ENCODE assay signal across 16 cellular contexts in the genomic region with DNA sequence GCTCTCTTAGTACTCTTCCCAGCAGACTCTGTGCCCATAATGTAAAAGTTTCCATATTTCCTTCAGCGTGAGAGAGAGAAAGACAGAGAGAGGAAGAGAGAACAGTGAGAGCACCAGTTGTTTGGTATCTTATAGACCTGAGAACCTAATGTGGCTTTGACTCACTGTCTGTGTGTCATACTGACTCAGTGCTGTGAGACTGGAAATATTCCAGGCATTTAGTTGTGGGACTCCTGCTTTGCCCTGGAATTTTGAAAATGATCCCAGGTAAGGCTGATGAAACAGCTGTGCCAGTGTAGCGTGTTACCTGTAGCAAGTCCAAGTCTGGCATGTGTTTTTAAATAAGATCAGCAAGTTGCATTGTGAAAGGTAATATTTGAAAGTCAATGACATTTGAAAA.
A peak's percentile ranks its signal among the peaks of the same experiment; 100 is the strongest.
DNase-seq lines count a peak whose midpoint lies in the region; TF ChIP-seq lines count a peak whose summit lies in the region.
"Had no signal": no experiment of that assay in that cellular context is flagged by ENCODE, and none has a peak within 500 bp of the region (broad histone marks: within the 10 kb centered on the region; RNA-seq: fewer than 3 reads in every experiment).

No MANE protein-coding gene starts in this region.

- no peaks in the 10 kb centered on the region for H3K4me1 ChIP-seq in mesendoderm (ENCODE audit: control insufficient read depth, low read depth, low read length)

- H4K8ac ChIP-seq in mesendoderm (ENCODE audit: low read depth, low read length), result no peak overlapping the region

- POLR2A ChIA-PET in activated CD4-positive, alpha-beta memory T cell treated with anti-CD3 and anti-CD28 coated beads, Interleukin-2, amount 10 ng/mL, durations not matched to agents 7 days and 5 days (lab: Charles Lee), result no interaction called here

- H3K36me3 ChIP-seq in mesendoderm (ENCODE audit: control insufficient read depth, insufficient read depth, low read length), result no peaks in the 10 kb centered on the region
- H3K36me3 ChIP-seq: tibial nerve had no signal

- H3K9me3 Mint-ChIP-seq in activated CD4-positive, alpha-beta memory T cell treated with anti-CD3 and anti-CD28 coated beads, Interleukin-2, amount 10 ng/mL, durations not matched to agents 7 days and 5 days, result no peaks in the 10 kb centered on the region

- H3K27me3 Mint-ChIP-seq in activated CD4-positive, alpha-beta memory T cell treated with anti-CD3 and anti-CD28 coated beads, Interleukin-2, amount 10 ng/mL, durations not matched to agents 7 days and 5 days, result no peaks in the 10 kb centered on the region
- H3K27me3 Mint-ChIP-seq: activated naive CD8-positive, alpha-beta T cell had no signal

- no peak overlapping the region for H2BK15ac ChIP-seq in mesendoderm (replicated peaks; ENCODE audit: low read depth)

- CTCF ChIA-PET in activated CD4-positive, alpha-beta memory T cell treated with anti-CD3 and anti-CD28 coated beads, Interleukin-2, amount 10 ng/mL, durations not matched to agents 7 days and 5 days (lab: Charles Lee), result no interaction called here

- TF ChIP-seq CTCF in AG10803 (conservative IDR thresholded peaks at IDR 0.05; ENCODE audit: low read length), result no peak

- H3K4me3 Mint-ChIP-seq in activated CD4-positive, alpha-beta memory T cell treated with anti-CD3 and anti-CD28 coated beads, Interleukin-2, amount 10 ng/mL, durations not matched to agents 7 days and 5 days, result no peak overlapping the region
- H3K4me3 Mint-ChIP-seq: activated CD8-positive, alpha-beta T cell treated with anti-CD3 and anti-CD28 coated beads, Interleukin-2, amount 10 ng/mL, durations not matched to agents 7 days and 5 days; activated naive CD8-positive, alpha-beta T cell had no signal

- H3K4me2 ChIP-seq in mesendoderm (ENCODE audit: low read length), result no peak overlapping the region

- DNase-seq in AG10803 (ENCODE audit: low read depth), result peak; percentile 51
- DNase-seq in LHCN-M2 (ENCODE audit: low read depth), result peak; percentile 89
- peak; percentile 89 for DNase-seq in astrocyte of the hippocampus (ENCODE audit: low read depth, low spot score)
- peak; percentile 42 for DNase-seq in mesendoderm
- DNase-seq in stimulated activated CD4-positive, alpha-beta T cell treated with anti-CD3 and anti-CD28 coated beads, Interleukin-12 subunit alpha, Interleukin-12 subunit beta, amount 100 ng/mL, for 4 hours, result no peak
- no peak for DNase-seq in activated CD4-positive, alpha-beta memory T cell treated with anti-CD3 and anti-CD28 coated beads, Interleukin-2, amount 10 ng/mL, durations not matched to agents 7 days and 5 days
- DNase-seq in HUDEP-2 (lab: John Stamatoyannopoulos, UW; ENCODE audit: unreplicated experiment in 76 of 76), result no peak
- no peak for DNase-seq in ureter (ENCODE audit: low spot score)
- DNase-seq: activated CD8-positive, alpha-beta T cell treated with anti-CD3 and anti-CD28 coated beads, Interleukin-2, amount 10 ng/mL, durations not matched to agents 7 days and 5 days; AML-193; dorsolateral prefrontal cortex; GDM1; NCI-H1436 treated with DMSO at 0.1 percent for 48 hours; NCI-H82 had no signal

- H2BK120ac ChIP-seq in mesendoderm (ENCODE audit: low read depth, low read length), result no peak overlapping the region

- H3K56ac ChIP-seq in mesendoderm (ENCODE audit: low read length), result no peak overlapping the region

- H3K18ac ChIP-seq in mesendoderm (ENCODE audit: low read length), result no peak overlapping the region

- no peaks in the 10 kb centered on the region for H3K79me2 ChIP-seq in mesendoderm (ENCODE audit: control insufficient read depth, insufficient read depth, low read length)

- no peaks in the 10 kb centered on the region for H3K4me1 Mint-ChIP-seq in activated CD4-positive, alpha-beta memory T cell treated with anti-CD3 and anti-CD28 coated beads, Interleukin-2, amount 10 ng/mL, durations not matched to agents 7 days and 5 days

- no peak overlapping the region for H2BK5ac ChIP-seq in mesendoderm (ENCODE audit: low read length)

- no peak overlapping the region for H3K23ac ChIP-seq in mesendoderm (ENCODE audit: low read length)

- no peaks in the 10 kb centered on the region for H3K27me3 ChIP-seq in mesendoderm (ENCODE audit: insufficient read depth, low read length, poor library complexity)
- H3K27me3 ChIP-seq: dorsolateral prefrontal cortex, tibial nerve had no signal

- H3K27ac Mint-ChIP-seq in activated CD4-positive, alpha-beta memory T cell treated with anti-CD3 and anti-CD28 coated beads, Interleukin-2, amount 10 ng/mL, durations not matched to agents 7 days and 5 days, result no peak overlapping the region
- H3K27ac Mint-ChIP-seq: activated CD8-positive, alpha-beta T cell treated with anti-CD3 and anti-CD28 coated beads, Interleukin-2, amount 10 ng/mL, durations not matched to agents 7 days and 5 days; activated naive CD8-positive, alpha-beta T cell had no signal

- H3K9ac ChIP-seq in mesendoderm (ENCODE audit: low read length), result no peak overlapping the region

- H3K4me3 ChIP-seq in AG10803 (ENCODE audit: low read length) (no peak overlapping the region), mesendoderm (ENCODE audit: low read length) (no peak overlapping the region)
- H3K4me3 ChIP-seq: dorsolateral prefrontal cortex, tibial nerve had no signal

- H4K5ac ChIP-seq in mesendoderm (ENCODE audit: low read length), result no peak overlapping the region

- no peak overlapping the region for H3K27ac ChIP-seq in mesendoderm (ENCODE audit: low read depth, low read length)
- H3K27ac ChIP-seq: dorsolateral prefrontal cortex, tibial nerve had no signal

- no peaks in the 10 kb centered on the region for H3K79me1 ChIP-seq in mesendoderm (ENCODE audit: low read length)

- H3K36me3 Mint-ChIP-seq in activated CD4-positive, alpha-beta memory T cell treated with anti-CD3 and anti-CD28 coated beads, Interleukin-2, amount 10 ng/mL, durations not matched to agents 7 days and 5 days (ENCODE audit: low read depth), result no peaks in the 10 kb centered on the region
- H3K36me3 Mint-ChIP-seq: activated naive CD8-positive, alpha-beta T cell had no signal

- WGBS in mesendoderm (ENCODE audit: extremely low coverage, insufficient coverage, low lambda C conversion rate), result no CpG with 5 or more reads among the region's 2 CpGs

- no peak overlapping the region for H2AK5ac ChIP-seq in mesendoderm (ENCODE audit: low read length)

- H3K4ac ChIP-seq in mesendoderm (ENCODE audit: low read depth, low read length), result no peak overlapping the region

Comparison
In these comparisons a context has a peak if more than half of its experiments do, and no peak if none do; other contexts are left out.
1. DNase-seq: peak in AG10803 (single experiment), LHCN-M2 (single experiment), astrocyte of the hippocampus (single experiment) and mesendoderm (single experiment); none in stimulated activated CD4-positive, alpha-beta T cell treated with anti-CD3 and anti-CD28 coated beads, Interleukin-12 subunit alpha, Interleukin-12 subunit beta, amount 100 ng/mL, for 4 hours (single experiment), activated CD4-positive, alpha-beta memory T cell treated with anti-CD3 and anti-CD28 coated beads, Interleukin-2, amount 10 ng/mL, durations not matched to agents 7 days and 5 days (single experiment), HUDEP-2 (0 of 76) and ureter (single experiment).